5 cellular contexts compared by ENCODE assay signal in genomic region chr15:94028121-94028520, GRCh38.
"Had no signal": no experiment of that assay in that cellular context is flagged by ENCODE, and none has a peak within 500 bp of the region (broad histone marks: within the 10 kb centered on the region; RNA-seq: fewer than 3 reads in every experiment).

No MANE protein-coding gene starts in this region.

- H3K4me2 ChIP-seq: GM23338 had no signal

- H3K4me3 ChIP-seq: GM23338 had no signal

- H2AFZ ChIP-seq: GM23338 had no signal

- H3K27ac ChIP-seq: HL-60 had no signal

- DNase-seq: H9, HCEC 1CT, IMR-90 had no signal
